In genomic region chr6:5497896-5498578, GRCh38 we compare ENCODE assay signal across 9 cellular contexts.
DNase-seq lines count a peak whose midpoint lies in the region; ATAC-seq and TF ChIP-seq lines count a peak whose summit lies in the region.
"Had no signal": no experiment of that assay in that cellular context is flagged by ENCODE, and none has a peak within 500 bp of the region (broad histone marks: within the 10 kb centered on the region; RNA-seq: fewer than 3 reads in every experiment).

No MANE protein-coding gene starts in this region.

- DNase-seq in A673 (ENCODE audit: low spot score) = peak; percentile 95
- peak; percentile 92 for DNase-seq in GM23248
- DNase-seq in NCI-H82 treated with DMSO at 0.1 percent for 48 hours (lab: John Stamatoyannopoulos, UW; ENCODE audit: unreplicated experiment) = peak; percentile 33
- DNase-seq in dermis microvascular lymphatic vessel endothelial cell (ENCODE audit: low read depth in 2 of 2) = peak; percentile 16 to 74
- DNase-seq in stimulated activated CD4-positive, alpha-beta T cell treated with anti-CD3 and anti-CD28 coated beads, Interleukin-4, amount 100 ng/mL, for 1 hour = no peak
- DNase-seq: activated gamma-delta T cell had no signal

- H3K36me3 ChIP-seq in A673 (ENCODE audit: insufficient read depth, low read length, poor library complexity, severe bottlenecking) = no peaks in the 10 kb centered on the region
- H3K36me3 ChIP-seq in GM23248 (ENCODE audit: low read depth) = no peaks in the 10 kb centered on the region

- TF ChIP-seq CTCF in A673 (conservative IDR thresholded peaks at IDR 0.05; ENCODE audit: low read depth, low read length) = no peak

- no peaks in the 10 kb centered on the region for H4K20me1 ChIP-seq in GM23248 (ENCODE audit: insufficient read depth)

- H2AFZ ChIP-seq in GM23248 = peak overlapping the region; percentile 56

- no peaks in the 10 kb centered on the region for H3K79me2 ChIP-seq in GM23248 (ENCODE audit: insufficient read depth)

- peak overlapping the region; percentile 70 for H3K27ac ChIP-seq in A673 (ENCODE audit: low read depth, low read length, poor library complexity, severe bottlenecking)
- H3K27ac ChIP-seq in GM23248 = peak overlapping the region; percentile 86

- H3K4me3 ChIP-seq in A673 (ENCODE audit: low read depth, low read length, poor library complexity, severe bottlenecking) (peak overlapping the region; percentile 29), GM23248 (peak overlapping the region; percentile 68)

- ATAC-seq in HG03095 (IDR thresholded peaks at IDR 0.05; ENCODE audit: unreplicated experiment) = no peak
- ATAC-seq in HG02571 (IDR thresholded peaks at IDR 0.05; ENCODE audit: unreplicated experiment) = no peak
- no peak for ATAC-seq in GM21529 (IDR thresholded peaks at IDR 0.05; ENCODE audit: unreplicated experiment)

- H3K9ac ChIP-seq in GM23248 = peak overlapping the region; percentile 69

- TSS peak; percentile 34 for BruUV-seq in A673 (replicated peaks; lab: Mats Ljungman, UMichigan)

- H3K4me1 ChIP-seq in A673 (ENCODE audit: insufficient read depth, low read length, poor library complexity, severe bottlenecking) (peaks cover 52% of the 10 kb centered on the region), GM23248 (ENCODE audit: insufficient read depth) (peaks cover 43% of the 10 kb centered on the region)

- peaks cover 32% of the 10 kb centered on the region for H3F3A ChIP-seq in GM23248 (ENCODE audit: insufficient read depth)

- POLR2A ChIA-PET in A673 (lab: Charles Lee; ENCODE audit: low non-redundant PET) = interaction anchor here (0.7 kb wide), 2 partner anchors 32 to 822 kb away, joined by 3 read pairs; partner anchors contain the start of gene F13A1

- CTCF ChIA-PET in A673 (lab: Charles Lee) = interaction anchor here (1.1 kb wide), 1 partner anchor 27 kb away, joined by 9 read pairs; no protein-coding TSS in a partner anchor

- in situ Hi-C loops in GM23248 (cut with MboI) = no loop called here

- no peaks in the 10 kb centered on the region for H3K27me3 ChIP-seq in A673 (replicated peaks; ENCODE audit: insufficient read depth, low read depth, low read length, poor library complexity)
- H3K27me3 ChIP-seq in GM23248 (replicated peaks; ENCODE audit: insufficient read depth) = no peaks in the 10 kb centered on the region

- H3K9me2 ChIP-seq in GM23248 (ENCODE audit: insufficient read depth) = no peaks in the 10 kb centered on the region

- 2% methylated on average over 10 of the region's 10 CpGs for WGBS in GM23248 (ENCODE audit: low coverage in 1 of 2, low lambda C conversion rate in 2 of 2, missing lambda C conversion rate in 2 of 2), 2 experiments

- no peaks in the 10 kb centered on the region for H3K9me3 ChIP-seq in A673 (ENCODE audit: low read depth, low read length, poor library complexity, severe bottlenecking)
- H3K9me3 ChIP-seq in GM23248 (ENCODE audit: low read depth) = no peaks in the 10 kb centered on the region

- intact Hi-C loops in A673 (cut with micrococcal nuclease; ENCODE audit: unreplicated experiment) = no loop called here

- peak overlapping the region; percentile 93 for H3K4me2 ChIP-seq in GM23248 (ENCODE audit: unreplicated experiment)
